ENCODE assay signal across 8 cellular contexts in the genomic region with DNA sequence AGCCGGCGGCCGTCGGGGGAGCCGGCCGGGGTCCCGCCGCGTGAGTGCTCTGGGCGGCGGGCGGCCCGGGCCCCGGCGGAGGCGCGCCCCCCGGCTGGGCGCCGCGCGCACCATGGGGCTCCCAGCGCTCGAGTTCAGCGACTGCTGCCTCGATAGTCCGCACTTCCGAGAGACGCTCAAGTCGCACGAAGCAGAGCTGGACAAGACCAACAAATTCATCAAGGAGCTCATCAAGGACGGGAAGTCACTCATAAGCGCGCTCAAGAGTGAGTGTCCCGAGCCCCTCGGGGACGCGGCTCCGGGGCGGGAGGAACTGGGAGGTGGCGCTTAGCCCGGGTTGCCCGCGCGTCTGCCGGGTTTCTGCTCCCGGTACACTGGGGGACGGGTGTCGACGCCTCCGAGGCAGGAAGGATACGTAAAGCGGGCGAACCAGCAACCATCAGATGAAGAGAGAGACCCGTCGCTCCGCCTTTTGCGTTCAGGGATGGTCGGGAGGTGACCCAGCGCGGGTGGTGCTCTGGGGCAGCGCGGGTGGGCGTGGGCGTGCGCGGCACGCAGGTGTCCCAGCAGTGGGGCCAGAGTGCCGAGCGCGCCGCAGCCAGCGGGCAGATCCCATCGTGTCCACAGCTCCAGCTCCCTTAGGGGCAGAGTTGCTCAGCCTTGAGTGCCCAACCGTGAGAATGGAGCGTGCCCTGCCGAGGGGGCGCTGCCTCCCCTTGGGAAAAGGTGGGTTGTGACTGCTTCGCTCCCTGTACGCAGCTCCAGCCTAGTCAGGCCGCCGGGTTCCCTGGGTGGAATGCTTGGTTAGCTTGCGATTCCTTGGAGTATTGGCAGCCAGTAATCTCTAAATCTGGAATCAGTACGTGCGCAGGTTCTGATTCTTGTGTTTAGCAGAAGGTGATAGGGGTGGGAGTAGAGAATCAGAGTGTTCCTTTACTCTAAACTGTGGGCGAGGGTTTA. TPM values are rescaled to one million over a fixed set of nuclear protein-coding genes. Genes with fewer than 3 reads are reported as not detected.
DNase-seq lines count a peak whose midpoint lies in the region; ATAC-seq, FAIRE-seq and TF ChIP-seq lines count a peak whose summit lies in the region.

No MANE protein-coding gene starts in this region.

- H3K9me3 Mint-ChIP-seq in neural crest cell, result no peaks in the 10 kb centered on the region

- H3K27ac Mint-ChIP-seq in neural crest cell (ENCODE audit: unreplicated experiment), result peak overlapping the region; percentile 81

- TF ChIP-seq POLR2A in suprapubic skin (IDR thresholded peaks at IDR 0.05), result no peak

- H3K4me3 ChIP-seq in Panc1 (ENCODE audit: low read depth in 2 of 2, low read length in 2 of 2), result peak overlapping the region; percentile 58 to 80
- H3K4me3 ChIP-seq in suprapubic skin, result peak overlapping the region; percentile 84

- H3K27me3 Mint-ChIP-seq in neural crest cell (ENCODE audit: low read depth), result peaks cover 28% of the 10 kb centered on the region

- H3K36me3 Mint-ChIP-seq in neural crest cell (ENCODE audit: low read depth), result no peaks in the 10 kb centered on the region

- peak; percentile 56 for FAIRE-seq in GM19239 (lab: Jason Lieb, UNC)

- H3K4me1 ChIP-seq in Panc1 (ENCODE audit: control insufficient read depth, insufficient read depth, low read length) (peaks cover 22% of the 10 kb centered on the region), foreskin keratinocyte (no peaks in the 10 kb centered on the region), suprapubic skin (peaks cover 27% of the 10 kb centered on the region)

- 2% methylated on average over 21 of the region's 86 CpGs for WGBS in suprapubic skin

- H3K4me3 Mint-ChIP-seq in neural crest cell, result peak overlapping the region; percentile 90

- H3K9me3 ChIP-seq in Panc1 (ENCODE audit: control insufficient read depth, insufficient read depth, low read depth, low read length) (no peaks in the 10 kb centered on the region), suprapubic skin (no peaks in the 10 kb centered on the region)

- in situ Hi-C loops in Panc1 (cut with HindIII; ENCODE audit: low pct_unique_long_range_greater_than_20kb, low sequenced_read_pairs), result no loop called here

- H3K27ac ChIP-seq in Panc1 (ENCODE audit: low read length) (peak overlapping the region; percentile 94), foreskin keratinocyte (no peak overlapping the region), suprapubic skin (peak overlapping the region; percentile 87)

- POLR2A ChIA-PET in Panc1 (lab: Charles Lee), result interaction anchor here (0.7 to 2.3 kb wide), 3 partner anchors 22 to 51 kb away, joined by 3 to 9 read pairs (median 7); no protein-coding TSS in a partner anchor

- peak; percentile 45 for DNase-seq in AG20443 (ENCODE audit: low spot score)
- DNase-seq in GM19239 (ENCODE audit: insufficient read length, low spot score), result peak; percentile 46
- DNase-seq in Panc1 (ENCODE audit: low read depth, low spot score), result no peak
- DNase-seq in activated T-helper 9 cell treated with anti-CD3 and anti-CD28 coated beads, Interleukin-2, amount 50 U/mL, for 16 hours (ENCODE audit: low read depth), result peak; percentile 33
- DNase-seq in foreskin keratinocyte, result peak; percentile 43 to 67
- DNase-seq in neural crest cell (ENCODE audit: low read depth, low spot score), result peak; percentile 35
- DNase-seq in suprapubic skin (ENCODE audit: low spot score in 2 of 2), result peak; percentile 83 to 84

- H3K27me3 ChIP-seq in Panc1 (ENCODE audit: control insufficient read depth, insufficient read depth, low read length), result no peaks in the 10 kb centered on the region
- no peaks in the 10 kb centered on the region for H3K27me3 ChIP-seq in foreskin keratinocyte
- no peaks in the 10 kb centered on the region for H3K27me3 ChIP-seq in suprapubic skin

- no TSS peak for BruUV-seq in Panc1 (replicated peaks; lab: Mats Ljungman, UMichigan)

- peak; percentile 34 for ATAC-seq in HG03354 (IDR thresholded peaks at IDR 0.05; ENCODE audit: poor library complexity, severe bottlenecking, unreplicated experiment)
- ATAC-seq in Panc1, result peak; percentile 42
- ATAC-seq in foreskin keratinocyte, result peak; percentile 32

- TF ChIP-seq EP300 in suprapubic skin (IDR thresholded peaks at IDR 0.05), result no peak

- CTCF ChIA-PET in Panc1 (lab: Charles Lee), result interaction anchor here (0.9 to 2.7 kb wide), 4 partner anchors 53 to 118 kb away, joined by 5 to 15 read pairs (median 8); no protein-coding TSS in a partner anchor

- H3K4me1 Mint-ChIP-seq in neural crest cell, result peaks cover 16% of the 10 kb centered on the region

- intact Hi-C loops in Panc1 (cut with micrococcal nuclease; ENCODE audit: unreplicated experiment), result loop anchor here (2.0 to 5.0 kb wide), 2 partner anchors 51 to 96 kb away; no protein-coding TSS in a partner anchor

- peak; percentile 52 for TF ChIP-seq CTCF in Panc1 (IDR thresholded peaks at IDR 0.05)
- peak; percentile 31 for TF ChIP-seq CTCF in foreskin keratinocyte (conservative IDR thresholded peaks at IDR 0.05)
- no peak for TF ChIP-seq CTCF in neural crest cell (conservative IDR thresholded peaks at IDR 0.05)
- no peak for TF ChIP-seq CTCF in suprapubic skin (IDR thresholded peaks at IDR 0.05)

- H3K36me3 ChIP-seq in Panc1 (ENCODE audit: control insufficient read depth, insufficient read depth, low read length) (no peaks in the 10 kb centered on the region; the same call in 1 of the 2 replicates), suprapubic skin (no peaks in the 10 kb centered on the region)

RNA-seq across cellular contexts. Expression of a gene that starts 0.8 kb away (rescaled TPM):
- total RNA-seq in Panc1 (2021; ENCODE audit: unreplicated experiment) (65.5 TPM), foreskin keratinocyte (6.8 and 9.3 TPM in 2 replicates), neural crest cell (4.9 and 5.5 TPM in 2 replicates), suprapubic skin (10 to 100 TPM; 11.1 to 36.1 (median 21.8) TPM)
- 24.0 TPM for polyA plus RNA-seq in Panc1 (2012; ENCODE audit: insufficient read length)
- polyA plus RNA-seq in foreskin keratinocyte, result 5.1 and 5.3 TPM in 2 replicates

Comparison
In these comparisons a context has a peak if more than half of its experiments do, and no peak if none do; other contexts are left out.
1. CTCF ChIP-seq: peak in Panc1 (single experiment) and foreskin keratinocyte (single experiment); none in neural crest cell (single experiment) and suprapubic skin (0 of 2).
2. Peak in every context shown above with its lines, with median percentiles within 50 percentile points of each other: ATAC-seq.